Comparison of ENCODE assay signal across 2 cellular contexts in the genomic region with DNA sequence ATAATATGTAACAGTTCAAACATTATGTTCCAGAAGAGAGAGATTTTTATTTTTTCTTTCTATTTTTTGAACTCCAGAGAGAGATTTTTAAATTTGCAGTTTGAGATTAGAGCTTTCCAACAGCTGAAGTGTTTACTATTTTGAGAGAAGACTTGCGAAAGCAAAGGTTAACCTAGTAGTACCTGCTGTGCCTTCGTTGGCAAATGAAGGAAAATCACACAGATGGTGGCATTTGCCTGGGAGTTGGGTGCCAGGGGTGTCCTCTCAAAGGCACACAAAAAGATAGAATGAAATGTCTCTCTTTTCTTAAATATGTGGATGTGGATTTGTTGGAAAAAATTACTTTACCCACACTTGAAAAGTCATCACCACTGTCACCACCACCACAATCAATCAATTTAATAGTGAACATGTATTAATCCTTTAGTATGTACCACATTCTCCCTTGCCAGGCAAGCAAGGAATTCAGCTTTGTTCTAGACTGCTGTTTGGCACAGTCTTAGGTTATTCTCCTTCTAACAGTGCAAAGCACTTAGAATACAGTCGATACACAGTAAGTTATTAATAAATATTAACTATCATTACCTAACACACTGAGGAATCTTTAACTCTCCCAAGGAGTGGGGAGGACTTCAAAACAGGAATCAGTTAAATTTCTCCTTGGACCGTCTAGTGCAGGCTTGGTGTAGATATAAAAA.
A peak's percentile ranks its signal among the peaks of the same experiment; 100 is the strongest.
TF ChIP-seq lines count a peak whose summit lies in the region.

No MANE protein-coding gene starts in this region.

TF ChIP-seq in liver, 16 proteins besides CTCF, POLR2A, EP300 and RAD21 (continued from another document):
- TF ChIP-seq, protein P1, sequence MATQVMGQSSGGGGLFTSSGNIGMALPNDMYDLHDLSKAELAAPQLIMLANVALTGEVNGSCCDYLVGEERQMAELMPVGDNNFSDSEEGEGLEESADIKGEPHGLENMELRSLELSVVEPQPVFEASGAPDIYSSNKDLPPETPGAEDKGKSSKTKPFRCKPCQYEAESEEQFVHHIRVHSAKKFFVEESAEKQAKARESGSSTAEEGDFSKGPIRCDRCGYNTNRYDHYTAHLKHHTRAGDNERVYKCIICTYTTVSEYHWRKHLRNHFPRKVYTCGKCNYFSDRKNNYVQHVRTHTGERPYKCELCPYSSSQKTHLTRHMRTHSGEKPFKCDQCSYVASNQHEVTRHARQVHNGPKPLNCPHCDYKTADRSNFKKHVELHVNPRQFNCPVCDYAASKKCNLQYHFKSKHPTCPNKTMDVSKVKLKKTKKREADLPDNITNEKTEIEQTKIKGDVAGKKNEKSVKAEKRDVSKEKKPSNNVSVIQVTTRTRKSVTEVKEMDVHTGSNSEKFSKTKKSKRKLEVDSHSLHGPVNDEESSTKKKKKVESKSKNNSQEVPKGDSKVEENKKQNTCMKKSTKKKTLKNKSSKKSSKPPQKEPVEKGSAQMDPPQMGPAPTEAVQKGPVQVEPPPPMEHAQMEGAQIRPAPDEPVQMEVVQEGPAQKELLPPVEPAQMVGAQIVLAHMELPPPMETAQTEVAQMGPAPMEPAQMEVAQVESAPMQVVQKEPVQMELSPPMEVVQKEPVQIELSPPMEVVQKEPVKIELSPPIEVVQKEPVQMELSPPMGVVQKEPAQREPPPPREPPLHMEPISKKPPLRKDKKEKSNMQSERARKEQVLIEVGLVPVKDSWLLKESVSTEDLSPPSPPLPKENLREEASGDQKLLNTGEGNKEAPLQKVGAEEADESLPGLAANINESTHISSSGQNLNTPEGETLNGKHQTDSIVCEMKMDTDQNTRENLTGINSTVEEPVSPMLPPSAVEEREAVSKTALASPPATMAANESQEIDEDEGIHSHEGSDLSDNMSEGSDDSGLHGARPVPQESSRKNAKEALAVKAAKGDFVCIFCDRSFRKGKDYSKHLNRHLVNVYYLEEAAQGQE (IDR thresholded peaks at IDR 0.05) = no peak
- no peak for TF ChIP-seq ATF3 (IDR thresholded peaks at IDR 0.05)
- peak; percentile 9 to 15 for TF ChIP-seq RXRA (IDR thresholded peaks at IDR 0.05)
- TF ChIP-seq NR2F2 (IDR thresholded peaks at IDR 0.05) = no peak
- no peak for TF ChIP-seq EGR1 (IDR thresholded peaks at IDR 0.05; ENCODE audit: low read depth in 2 of 2)
- peak in 1 of 2 donors; percentile 32 for TF ChIP-seq HNF4A (conservative IDR thresholded peaks at IDR 0.05)
- no peak for TF ChIP-seq ZBTB33 (IDR thresholded peaks at IDR 0.05)
- TF ChIP-seq YY1 (IDR thresholded peaks at IDR 0.05) = peak; percentile 31
- no peak for TF ChIP-seq TAF1 (conservative IDR thresholded peaks at IDR 0.05)
- no peak for TF ChIP-seq SP1 (IDR thresholded peaks at IDR 0.05)
- TF ChIP-seq MAX (IDR thresholded peaks at IDR 0.05) = no peak

TF ChIP-seq in HepG2, 621 proteins besides CTCF, POLR2A, EP300 and RAD21 (continued from another document):
- TF ChIP-seq ZNF784 (CRISPR knock-in tag; IDR thresholded peaks at IDR 0.05; ENCODE audit: borderline replicate concordance) = no peak
- no peak for TF ChIP-seq MTA3 (CRISPR knock-in tag; IDR thresholded peaks at IDR 0.05)
- TF ChIP-seq, protein P2, sequence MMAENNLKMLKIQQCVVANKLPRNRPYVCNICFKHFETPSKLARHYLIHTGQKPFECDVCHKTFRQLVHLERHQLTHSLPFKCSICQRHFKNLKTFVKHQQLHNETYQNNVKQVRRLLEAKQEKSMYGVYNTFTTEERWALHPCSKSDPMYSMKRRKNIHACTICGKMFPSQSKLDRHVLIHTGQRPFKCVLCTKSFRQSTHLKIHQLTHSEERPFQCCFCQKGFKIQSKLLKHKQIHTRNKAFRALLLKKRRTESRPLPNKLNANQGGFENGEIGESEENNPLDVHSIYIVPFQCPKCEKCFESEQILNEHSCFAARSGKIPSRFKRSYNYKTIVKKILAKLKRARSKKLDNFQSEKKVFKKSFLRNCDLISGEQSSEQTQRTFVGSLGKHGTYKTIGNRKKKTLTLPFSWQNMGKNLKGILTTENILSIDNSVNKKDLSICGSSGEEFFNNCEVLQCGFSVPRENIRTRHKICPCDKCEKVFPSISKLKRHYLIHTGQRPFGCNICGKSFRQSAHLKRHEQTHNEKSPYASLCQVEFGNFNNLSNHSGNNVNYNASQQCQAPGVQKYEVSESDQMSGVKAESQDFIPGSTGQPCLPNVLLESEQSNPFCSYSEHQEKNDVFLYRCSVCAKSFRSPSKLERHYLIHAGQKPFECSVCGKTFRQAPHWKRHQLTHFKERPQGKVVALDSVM (CRISPR knock-in tag; IDR thresholded peaks at IDR 0.05) = no peak
- no peak for TF ChIP-seq HDAC2 (CRISPR knock-in tag; IDR thresholded peaks at IDR 0.05)
- TF ChIP-seq ZNF766 (CRISPR knock-in tag; IDR thresholded peaks at IDR 0.05; ENCODE audit: borderline replicate concordance) = no peak
- no peak for TF ChIP-seq ZNF576 (CRISPR knock-in tag; IDR thresholded peaks at IDR 0.05)
- TF ChIP-seq CREM (IDR thresholded peaks at IDR 0.05) = no peak
- TF ChIP-seq CREM (CRISPR knock-in tag; IDR thresholded peaks at IDR 0.05) = no peak
- no peak for TF ChIP-seq ZNF251 (CRISPR knock-in tag; IDR thresholded peaks at IDR 0.05)
- TF ChIP-seq TOPORS (CRISPR knock-in tag; IDR thresholded peaks at IDR 0.05) = no peak
- TF ChIP-seq, protein P3, sequence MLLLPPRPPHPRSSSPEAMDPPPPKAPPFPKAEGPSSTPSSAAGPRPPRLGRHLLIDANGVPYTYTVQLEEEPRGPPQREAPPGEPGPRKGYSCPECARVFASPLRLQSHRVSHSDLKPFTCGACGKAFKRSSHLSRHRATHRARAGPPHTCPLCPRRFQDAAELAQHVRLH (CRISPR knock-in tag; IDR thresholded peaks at IDR 0.05; ENCODE audit: borderline replicate concordance, low read depth) = no peak
- no peak for TF ChIP-seq ZNF83 (CRISPR knock-in tag; IDR thresholded peaks at IDR 0.05; ENCODE audit: borderline replicate concordance)
- no peak for TF ChIP-seq ATAD3A (CRISPR knock-in tag; IDR thresholded peaks at IDR 0.05)
- no peak for TF ChIP-seq ZNF451 (CRISPR knock-in tag; IDR thresholded peaks at IDR 0.05)
- TF ChIP-seq KDM5B (CRISPR knock-in tag; IDR thresholded peaks at IDR 0.05; ENCODE audit: borderline replicate concordance) = no peak
